ENCODE assay signal across 8 cellular contexts in the genomic region with DNA sequence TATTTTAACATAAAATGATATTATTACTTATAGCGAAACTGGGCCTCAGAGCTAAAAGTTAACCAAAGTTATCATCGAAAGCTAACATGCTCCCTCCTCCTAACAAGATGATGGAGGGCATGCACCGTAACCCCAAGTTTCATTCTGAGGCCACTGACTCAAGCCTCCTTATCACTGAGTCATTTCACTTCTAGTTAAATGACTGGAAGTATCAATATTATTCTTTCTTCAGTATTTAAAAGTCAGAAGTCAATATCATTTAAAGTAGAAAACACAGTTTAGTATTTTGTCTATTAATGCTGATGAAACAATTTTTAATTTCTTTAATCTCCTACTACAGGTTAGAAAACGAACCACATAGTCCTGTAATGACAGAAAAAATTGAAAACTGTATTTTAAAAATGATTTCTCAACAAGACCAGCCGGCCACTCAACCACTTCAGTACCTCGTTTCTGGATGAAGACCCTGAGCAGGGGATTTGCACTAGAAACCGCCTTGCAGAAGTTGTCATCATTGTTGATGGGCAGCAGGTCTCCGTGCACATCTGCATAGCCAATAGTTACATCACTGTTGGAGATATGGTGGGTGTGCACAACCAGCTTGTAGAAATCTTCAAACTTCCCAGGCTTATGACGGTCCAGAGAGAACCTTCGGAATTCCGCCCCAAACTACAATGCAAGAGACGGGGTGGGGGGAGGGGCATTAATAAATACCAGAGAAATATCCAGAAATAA. TPM values are rescaled to one million over a fixed set of nuclear protein-coding genes. Genes with fewer than 3 reads are reported as not detected.
DNase-seq lines count a peak whose midpoint lies in the region; ATAC-seq, FAIRE-seq and TF ChIP-seq lines count a peak whose summit lies in the region.

No MANE protein-coding gene starts in this region.

- H3F3A ChIP-seq in GM23338 (replicated peaks; ENCODE audit: low read depth): no peaks in the 10 kb centered on the region

- H4K20me1 ChIP-seq in K562 (replicated peaks; ENCODE audit: control insufficient read depth, insufficient read depth, low read length) (no peaks in the 10 kb centered on the region), GM23338 (replicated peaks; ENCODE audit: insufficient read depth) (no peaks in the 10 kb centered on the region; the same call in 1 of the 2 replicates)

- WGBS in K562 (ENCODE audit: insufficient coverage, low coverage, missing lambda C conversion rate): 1% methylated on average over 12 of the region's 12 CpGs
- WGBS in transverse colon (ENCODE audit: low coverage in 1 of 2), 2 donors: 74 to 88% methylated on average over 11 to 12 of the region's 12 CpGs

- in situ Hi-C loops in K562 (cut with MboI): no loop called here
- in situ Hi-C loops in transverse colon (cut with MboI; ENCODE audit: low pct_ligation_motif_present in 1 of 4, low pct_unique_long_range_greater_than_20kb in 1 of 4, low sequenced_read_pairs in 3 of 4): no loop called here

- no peaks in the 10 kb centered on the region for H3K36me3 Mint-ChIP-seq in GM23338 (ENCODE audit: low read depth)

- H3K36me3 ChIP-seq in K562 (ENCODE audit: control insufficient read depth, insufficient read depth, low read length): no peaks in the 10 kb centered on the region
- H3K36me3 ChIP-seq in GM23338 (ENCODE audit: insufficient read depth): no peaks in the 10 kb centered on the region
- H3K36me3 ChIP-seq in transverse colon: no peaks in the 10 kb centered on the region

- H3K9me1 ChIP-seq in K562 (ENCODE audit: control insufficient read depth, insufficient read depth, low read length): no peaks in the 10 kb centered on the region

- H3K4me1 Mint-ChIP-seq in GM23338: peaks cover 49% of the 10 kb centered on the region

- POLR2A ChIA-PET in K562 (lab: Yijun Ruan, JAX): no interaction called here

- no peaks in the 10 kb centered on the region for H3K4me1 ChIP-seq in K562 (replicated peaks in 1 of 2; ENCODE audit: control insufficient read depth in 2 of 2, insufficient read depth in 2 of 2, low read length in 2 of 2)
- peaks cover 12% of the 10 kb centered on the region for H3K4me1 ChIP-seq in GM23338 (ENCODE audit: insufficient read depth)
- H3K4me1 ChIP-seq in transverse colon: no peaks in the 10 kb centered on the region

- TF ChIP-seq RAD21 in K562 (CRISPR knock-in tag; conservative IDR thresholded peaks at IDR 0.05 in 1 of 2, IDR thresholded peaks at IDR 0.05 in 1 of 2): no peak

- peaks cover 10% of the 10 kb centered on the region for H3K27me3 Mint-ChIP-seq in GM23338 (ENCODE audit: insufficient read depth, low read depth, poor library complexity)

- CTCF ChIA-PET in K562 (lab: Yijun Ruan, JAX; ENCODE audit: low intra/inter-chr PET ratio): no interaction called here

- peak; percentile 73 for DNase-seq in activated CD4-positive, alpha-beta T cell treated with anti-CD3 and anti-CD28 coated beads for 48 hours
- DNase-seq in activated CD4-positive, alpha-beta T cell treated with anti-CD3 and anti-CD28 coated beads for 1 hour: no peak
- DNase-seq in K562 (ENCODE audit: extremely low read depth in 1 of 4, low spot score in 3 of 4): no peak
- no peak for DNase-seq in effector CD8-positive, alpha-beta T cell (lab: John Stamatoyannopoulos, UW)
- DNase-seq in GM23338 (ENCODE audit: low spot score): no peak
- DNase-seq in transverse colon: no peak

- TF ChIP-seq POLR2A in K562 (conservative IDR thresholded peaks at IDR 0.05) (no peak), transverse colon (IDR thresholded peaks at IDR 0.05) (no peak)

- H3K9ac ChIP-seq in K562 (ENCODE audit: insufficient read depth in 1 of 2, low read depth in 2 of 2, low read length in 2 of 2): no peak overlapping the region

- peaks cover 3 to 35% of the 10 kb centered on the region in 2 experiments; a peak in 3 of 5 replicates for H3K27me3 ChIP-seq in K562 (ENCODE audit: control insufficient read depth in 2 of 2, insufficient read depth in 2 of 2, low read length in 2 of 2)
- no peaks in the 10 kb centered on the region for H3K27me3 ChIP-seq in GM23338 (ENCODE audit: insufficient read depth)
- H3K27me3 ChIP-seq in transverse colon: no peaks in the 10 kb centered on the region

- no peak overlapping the region for H3K4me3 Mint-ChIP-seq in GM23338

- ATAC-seq in GM19467 (IDR thresholded peaks at IDR 0.05; ENCODE audit: unreplicated experiment) (peak; percentile 66), HG03064 (IDR thresholded peaks at IDR 0.05; ENCODE audit: low read depth, unreplicated experiment) (peak; percentile 84), K562 (no peak), GM23338 (no peak)

- BruUV-seq in K562 (replicated peaks; lab: Mats Ljungman, UMichigan): no TSS peak

- H3K9me3 Mint-ChIP-seq in GM23338: no peaks in the 10 kb centered on the region

- no peak overlapping the region for H3K27ac Mint-ChIP-seq in GM23338

- H3K9me3 ChIP-seq in K562 (replicated peaks; ENCODE audit: control insufficient read depth, insufficient read depth, low read depth, low read length): no peaks in the 10 kb centered on the region
- H3K9me3 ChIP-seq in transverse colon: no peaks in the 10 kb centered on the region

- H3K4me3 ChIP-seq in K562 (no peak overlapping the region), GM23338 (no peak overlapping the region), transverse colon (no peak overlapping the region)

- FAIRE-seq in K562 (lab: Jason Lieb, UNC): no peak

- H3K79me2 ChIP-seq in K562 (ENCODE audit: control insufficient read depth, insufficient read depth, low read length) (no peaks in the 10 kb centered on the region), GM23338 (replicated peaks; ENCODE audit: insufficient read depth) (no peaks in the 10 kb centered on the region)

- intact Hi-C loops in K562 (cut with micrococcal nuclease): no loop called here
- intact Hi-C loops in transverse colon (cut with DNase I; ENCODE audit: low total_unique reads): no loop called here

- no peak overlapping the region for H3K27ac ChIP-seq in K562 (ENCODE audit: extremely low read depth, low read depth, low read length)
- no peak overlapping the region for H3K27ac ChIP-seq in GM23338 (ENCODE audit: low read depth)
- H3K27ac ChIP-seq in transverse colon: no peak overlapping the region

- H3K4me2 ChIP-seq in K562 (ENCODE audit: insufficient read depth, low read length): no peak overlapping the region
- H3K4me2 ChIP-seq in GM23338: no peak overlapping the region

- TF ChIP-seq EP300 in K562 (IDR thresholded peaks at IDR 0.05; ENCODE audit: low read length) (no peak), transverse colon (IDR thresholded peaks at IDR 0.05; ENCODE audit: low read depth) (no peak)

- TF ChIP-seq CTCF in K562 (IDR thresholded peaks at IDR 0.05 in 2 of 3, conservative IDR thresholded peaks at IDR 0.05 in 1 of 3; ENCODE audit: insufficient read depth in 2 of 3, low read depth in 1 of 3, low read length in 3 of 3) (no peak), GM23338 (conservative IDR thresholded peaks at IDR 0.05; ENCODE audit: low read depth in 2 of 2) (no peak), transverse colon (IDR thresholded peaks at IDR 0.05) (no peak)

- H3K9me2 ChIP-seq in GM23338 (ENCODE audit: insufficient read depth): no peaks in the 10 kb centered on the region

- H2AFZ ChIP-seq in K562 (ENCODE audit: low read depth, low read length) (no peak overlapping the region), GM23338 (no peak overlapping the region)

TF ChIP-seq in K562, 482 proteins besides CTCF, POLR2A, EP300 and RAD21 (continues in another document):
- TF ChIP-seq MAFG (tag; conservative IDR thresholded peaks at IDR 0.05) (0 out of 2 replicates have a peak, but pooled peaks have one; percentile 9), C11orf30 (IDR thresholded peaks at IDR 0.05; ENCODE audit: low read depth) (peak; percentile 35; the same call in 1 of the 2 replicates)

TF ChIP-seq in GM23338, 12 proteins besides CTCF, POLR2A, EP300 and RAD21 (continues in another document):
- TF ChIP-seq EZH2phosphoT487 (IDR thresholded peaks at IDR 0.05; ENCODE audit: unreplicated experiment) (no peak), JUNB (IDR thresholded peaks at IDR 0.05; ENCODE audit: unreplicated experiment) (no peak), POLR2AphosphoS5 (IDR thresholded peaks at IDR 0.05; ENCODE audit: low read depth) (no peak), CREB1 (CRISPR knock-in tag; IDR thresholded peaks at IDR 0.05; ENCODE audit: low read depth) (no peak), EZH2 (IDR thresholded peaks at IDR 0.05; ENCODE audit: low read depth, unreplicated experiment) (no peak), ZNF331 (CRISPR knock-in tag; IDR thresholded peaks at IDR 0.05; ENCODE audit: low read depth) (no peak), STAT1 (IDR thresholded peaks at IDR 0.05; ENCODE audit: unreplicated experiment) (no peak)

RNA-seq across cellular contexts. Expression of a gene that starts 44.9 kb away (rescaled TPM):
- 0.72 and 1.4 TPM in 2 replicates for total RNA-seq in K562 (2011; cell fraction: chromatin; rRNA removed; ENCODE audit: low replicate concordance)
- 0.83 TPM in 1 of 2 replicates, not detected in the other for total RNA-seq in K562 (2011; cell fraction: nucleolus; rRNA removed)
- total RNA-seq in K562 (2011; cell fraction: nucleoplasm; rRNA removed): 0.46 TPM in 1 of 2 replicates, not detected in the other
- total RNA-seq in K562 (2014; rRNA removed): 0.37 and 0.73 TPM in 2 replicates
- 0.19 and 0.33 TPM in 2 replicates for total RNA-seq in K562 (2014; rRNA removed; fragmentation: Illumina TruSeq; extraction: Trizol)
- total RNA-seq in K562 (2015; rRNA removed; fragmentation: Illumina TruSeq; extraction: Trizol): 0.15 and 0.22 TPM in 2 replicates
- total RNA-seq in K562 (2021): 0.92 and 1.2 TPM in 2 replicates
- polyA plus RNA-seq in K562 (2011; rRNA removed): 0.26 TPM in 2 replicates
- 0.18 and 0.72 TPM in 2 replicates for polyA plus RNA-seq in K562 (2011; cell fraction: cytosol; rRNA removed)
- polyA plus RNA-seq in K562 (2011; cell fraction: nucleus; rRNA removed): 0.15 and 0.53 TPM in 2 replicates
- polyA plus RNA-seq in K562 (2012): 0.73 and 1.4 TPM in 2 replicates
- polyA plus RNA-seq in K562 (2014; fragmentation: Illumina TruSeq; extraction: Trizol): 0.15 and 0.25 TPM in 2 replicates
- under 1 TPM; 0.03 TPM for polyA plus RNA-seq in K562 (2014; fragmentation: Nextera tagmentation; extraction: Ambion mirVana)
- 0.46 and 0.76 TPM in 2 replicates for polyA plus RNA-seq in K562 (2014; rRNA removed)
- 0.24 and 0.28 TPM in 2 replicates for polyA minus RNA-seq in K562 (2011; rRNA and poly(A)+ RNA removed)
- polyA minus RNA-seq in K562 (2011; cell fraction: cytosol; rRNA and poly(A)+ RNA removed): 1.1 TPM in 1 of 2 replicates, not detected in the other
- polyA minus RNA-seq in K562 (2011; cell fraction: nucleus; rRNA and poly(A)+ RNA removed): not detected in 2 replicates
- 17.2 and 18.5 TPM in 2 replicates for total RNA-seq in GM23338 (2014; rRNA removed; shearing (Covaris generic))
- polyA plus RNA-seq in GM23338 (2016; fragmentation: Nextera tagmentation; extraction: Ambion mirVana): 6.9 and 8.3 TPM in 2 replicates
- 1 to 10 TPM in 2 of 4 donors, under 1 TPM in 2; 0.40 to 3.3 (median 1.3) TPM for total RNA-seq in transverse colon

Comparison
In these comparisons a context has a peak if more than half of its experiments do, and no peak if none do; other contexts are left out.
1. ATAC-seq: peak in GM19467 (single experiment) and HG03064 (single experiment); none in K562 (single experiment) and GM23338 (single experiment).